In the genomic region with DNA sequence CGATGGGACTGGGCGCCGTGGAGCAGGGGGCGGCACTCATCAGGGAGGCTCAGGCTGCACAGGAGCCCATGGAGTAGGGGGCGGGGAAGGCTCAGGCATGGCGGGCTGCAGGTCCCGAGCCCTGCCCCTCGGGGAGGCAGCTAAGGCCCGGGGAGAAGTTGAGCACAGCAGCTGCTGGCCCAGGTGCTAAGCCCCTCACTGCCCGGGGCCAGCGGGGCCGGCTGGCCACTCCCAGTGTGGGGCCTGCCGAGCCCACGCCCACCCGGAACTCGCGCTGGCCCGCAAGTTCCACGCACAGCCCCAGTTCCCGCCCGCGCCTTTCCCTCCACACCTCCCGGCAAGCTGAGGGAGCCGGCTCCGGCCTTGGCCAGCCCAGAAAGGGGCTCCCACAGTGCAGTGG, we compare ENCODE assay signal across 9 cellular contexts. TPM values are rescaled to one million over a fixed set of nuclear protein-coding genes. Genes with fewer than 3 reads are reported as not detected.
"Had no signal": no experiment of that assay in that cellular context is flagged by ENCODE, and none has a peak within 500 bp of the region (broad histone marks: within the 10 kb centered on the region; RNA-seq: fewer than 3 reads in every experiment).

No MANE protein-coding gene starts in this region.

RNA-seq across cellular contexts. Expression of a gene that starts 41.1 kb away (rescaled TPM):
- total RNA-seq: naive thymus-derived CD4-positive, alpha-beta T cell; natural killer cell; right atrium auricular region; smooth muscle cell; spleen; suprapubic skin; thoracic aorta; upper lobe of right lung had no signal
- polyA plus RNA-seq: naive thymus-derived CD4-positive, alpha-beta T cell; neural cell; smooth muscle cell had no signal
